In genomic region chr16:16133943-16134604, GRCh38 we compare ENCODE assay signal across 12 cellular contexts.
"Had no signal": no experiment of that assay in that cellular context is flagged by ENCODE, and none has a peak within 500 bp of the region (broad histone marks: within the 10 kb centered on the region; RNA-seq: fewer than 3 reads in every experiment).

No MANE protein-coding gene starts in this region.

- H3K27me3 Mint-ChIP-seq: activated CD4-positive, alpha-beta T cell treated with anti-CD3 and anti-CD28 coated beads for 36 hours; naive B cell had no signal

- H3K4me3 ChIP-seq: lung, SJSA1, spleen had no signal

- H3K4me3 Mint-ChIP-seq: activated CD4-positive, alpha-beta T cell treated with anti-CD3 and anti-CD28 coated beads for 36 hours had no signal

- H3K27me3 ChIP-seq: neutrophil, SJSA1, spleen had no signal

- H3K4me1 ChIP-seq: SJSA1, spleen had no signal

- ATAC-seq: activated CD4-positive, alpha-beta T cell treated with anti-CD3 and anti-CD28 coated beads for 36 hours; right cardiac atrium had no signal

- H3K9me3 ChIP-seq: neutrophil, SJSA1, spleen had no signal

- H3K9me3 Mint-ChIP-seq: naive B cell had no signal

- H3K27ac ChIP-seq: neutrophil, SJSA1, spleen, WERI-Rb-1 had no signal

- H3K27ac Mint-ChIP-seq: activated CD4-positive, alpha-beta T cell treated with anti-CD3 and anti-CD28 coated beads for 36 hours had no signal

- DNase-seq: activated CD4-positive, alpha-beta T cell treated with anti-CD3 and anti-CD28 coated beads for 36 hours; hippocampal formation; naive B cell; right cardiac atrium; spleen; stimulated activated CD4-positive, alpha-beta T cell treated with anti-CD3 and anti-CD28 coated beads, Interleukin-1b, Interleukin-23, amount 100 ng/mL, for 48 hours; stimulated activated naive CD4-positive, alpha-beta T cell treated with Interleukin-2 at 50 U/mL for 16 hours; trophoblast cell; WERI-Rb-1 had no signal

- H3K4me1 Mint-ChIP-seq: activated CD4-positive, alpha-beta T cell treated with anti-CD3 and anti-CD28 coated beads for 36 hours; naive B cell had no signal
